In genomic region chr6:108116781-108117426, GRCh38 we compare ENCODE assay signal across 11 cellular contexts. TPM values are rescaled to one million over a fixed set of nuclear protein-coding genes. Genes with fewer than 3 reads are reported as not detected.
DNase-seq lines count a peak whose midpoint lies in the region; ATAC-seq and TF ChIP-seq lines count a peak whose summit lies in the region.
"Had no signal": no experiment of that assay in that cellular context is flagged by ENCODE, and none has a peak within 500 bp of the region (broad histone marks: within the 10 kb centered on the region; RNA-seq: fewer than 3 reads in every experiment).

No MANE protein-coding gene starts in this region.

- no CpG with 5 or more reads among the region's 43 CpGs for WGBS in trophoblast cell (ENCODE audit: extremely low coverage, insufficient coverage, insufficient read length)
- WGBS in sigmoid colon, 2 donors: 9% methylated on average over 43 of the region's 43 CpGs

- H3K4me3 Mint-ChIP-seq in CD8-positive, alpha-beta memory T cell: peak overlapping the region; percentile 82 to 92 (median 90)

- H3K79me2 ChIP-seq in OCI-LY1 (ENCODE audit: insufficient read depth, low read length) (no peaks in the 10 kb centered on the region), trophoblast cell (ENCODE audit: control insufficient read depth, insufficient read depth, low read length, poor library complexity) (no peaks in the 10 kb centered on the region)

- peak overlapping the region in 4 of 8 donors; percentile 2 to 63 (median 12) for H3K27ac Mint-ChIP-seq in CD8-positive, alpha-beta memory T cell

- peaks cover 0 to 3% (median 2%) of the 10 kb centered on the region in 3 donors for H3K36me3 Mint-ChIP-seq in CD8-positive, alpha-beta memory T cell

- H3K27ac ChIP-seq in CD8-positive, alpha-beta memory T cell (ENCODE audit: low read depth, low read length): no peak overlapping the region
- no peak overlapping the region for H3K27ac ChIP-seq in OCI-LY1 (ENCODE audit: low read depth, low read length, poor library complexity, severe bottlenecking)
- H3K27ac ChIP-seq in effector memory CD4-positive, alpha-beta T cell (ENCODE audit: insufficient read depth, low read length, poor library complexity, severe bottlenecking): no peak overlapping the region
- H3K27ac ChIP-seq in trophoblast cell (ENCODE audit: low read depth, low read length): no peak overlapping the region
- no peak overlapping the region for H3K27ac ChIP-seq in sigmoid colon
- H3K27ac ChIP-seq: SK-N-MC had no signal

- H3K9ac ChIP-seq in OCI-LY1 (ENCODE audit: low read length) (no peak overlapping the region; the same call in 1 of the 2 replicates), trophoblast cell (ENCODE audit: low read length) (no peak overlapping the region)

- H3K4me2 ChIP-seq in OCI-LY1 (ENCODE audit: low read length): peak overlapping the region; percentile 78
- no peak overlapping the region for H3K4me2 ChIP-seq in trophoblast cell (ENCODE audit: low read length)

- peak overlapping the region; percentile 55 for H3K4me3 ChIP-seq in CD8-positive, alpha-beta memory T cell (ENCODE audit: low read length)
- peak overlapping the region; percentile 59 for H3K4me3 ChIP-seq in OCI-LY1 (ENCODE audit: low read depth, low read length, poor library complexity, severe bottlenecking)
- peak overlapping the region; percentile 81 for H3K4me3 ChIP-seq in effector memory CD4-positive, alpha-beta T cell (ENCODE audit: insufficient read depth, low read depth, low read length, poor library complexity, severe bottlenecking)
- no peak overlapping the region for H3K4me3 ChIP-seq in trophoblast cell (ENCODE audit: low read depth, low read length)
- peak overlapping the region in 2 of 4 donors; percentile 55 to 56 for H3K4me3 ChIP-seq in sigmoid colon
- H3K4me3 ChIP-seq: SK-N-MC had no signal

- no peak overlapping the region for H3K14ac ChIP-seq in trophoblast cell (ENCODE audit: low read length)

- no peak overlapping the region for H4K91ac ChIP-seq in trophoblast cell (ENCODE audit: low read depth, low read length)

- intact Hi-C loops in sigmoid colon (cut with DNase I): loop anchor here (2.0 to 10.0 kb wide), 2 partner anchors 42 to 378 kb away; partner anchors contain the start of gene OSTM1

- H2AFZ ChIP-seq in OCI-LY1 (ENCODE audit: low read length) (no peak overlapping the region), trophoblast cell (ENCODE audit: insufficient read depth, low read length, poor library complexity) (no peak overlapping the region)

- no peaks in the 10 kb centered on the region for H3K9me2 ChIP-seq in OCI-LY1 (ENCODE audit: low read depth, low read length)

- no peak overlapping the region for H2BK12ac ChIP-seq in trophoblast cell (ENCODE audit: low read length)

- no peak for TF ChIP-seq POLR2A in sigmoid colon (IDR thresholded peaks at IDR 0.05)

- H3K27me3 Mint-ChIP-seq in CD8-positive, alpha-beta memory T cell: peaks cover 87 to 92% of the 10 kb centered on the region in 2 donors

- no peak for TF ChIP-seq CTCF in OCI-LY1 (IDR thresholded peaks at IDR 0.05; ENCODE audit: low read length)
- TF ChIP-seq CTCF in sigmoid colon (IDR thresholded peaks at IDR 0.05): no peak

- peaks cover 44% of the 10 kb centered on the region for H3K4me1 ChIP-seq in CD8-positive, alpha-beta memory T cell (ENCODE audit: insufficient read depth, low read length)
- H3K4me1 ChIP-seq in OCI-LY1 (ENCODE audit: insufficient read depth, low read length, severe bottlenecking): peaks cover 23% of the 10 kb centered on the region
- H3K4me1 ChIP-seq in effector memory CD4-positive, alpha-beta T cell (ENCODE audit: control insufficient read depth, insufficient read depth, low read length, poor library complexity, severe bottlenecking): peaks cover 41% of the 10 kb centered on the region
- peaks cover 20% of the 10 kb centered on the region in 2 experiments for H3K4me1 ChIP-seq in trophoblast cell (ENCODE audit: control insufficient read depth in 1 of 2, insufficient read depth in 2 of 2, low read length in 2 of 2)
- peaks cover 0 to 58% (median 49%) of the 10 kb centered on the region in 4 donors for H3K4me1 ChIP-seq in sigmoid colon

- H3K9me3 Mint-ChIP-seq in CD8-positive, alpha-beta memory T cell: peaks cover 0 to under 1% (median 0%) of the 10 kb centered on the region in 5 donors

- no peak overlapping the region for H3K18ac ChIP-seq in trophoblast cell (ENCODE audit: low read length)

- no peak overlapping the region for H4K12ac ChIP-seq in trophoblast cell (ENCODE audit: low read depth, low read length)

- no peaks in the 10 kb centered on the region for H3F3A ChIP-seq in OCI-LY1 (ENCODE audit: insufficient read depth, low read length)

- no peak overlapping the region for H2BK120ac ChIP-seq in trophoblast cell (ENCODE audit: insufficient read depth, low read length, poor library complexity)

- H3K23ac ChIP-seq in trophoblast cell (ENCODE audit: low read length): peak overlapping the region; percentile 33

- no peak overlapping the region for H4K8ac ChIP-seq in trophoblast cell (ENCODE audit: low read depth, low read length)

- TF ChIP-seq EP300 in sigmoid colon (IDR thresholded peaks at IDR 0.05): no peak

- peaks cover 75% of the 10 kb centered on the region for H3K27me3 ChIP-seq in CD8-positive, alpha-beta memory T cell (ENCODE audit: insufficient read depth, low read length, poor library complexity, severe bottlenecking)
- H3K27me3 ChIP-seq in OCI-LY1 (ENCODE audit: insufficient read depth, low read length) (peaks cover 19% of the 10 kb centered on the region), trophoblast cell (ENCODE audit: insufficient read depth, low read length) (peaks cover 69% of the 10 kb centered on the region), sigmoid colon (peaks cover 52 to 96% (median 65%) of the 10 kb centered on the region in 3 donors)
- H3K27me3 ChIP-seq in effector memory CD4-positive, alpha-beta T cell (replicated peaks; ENCODE audit: control insufficient read depth, insufficient read depth, low read length, poor library complexity, severe bottlenecking): peaks cover 56% of the 10 kb centered on the region

- H3K9me3 ChIP-seq in CD8-positive, alpha-beta memory T cell (ENCODE audit: low read length): no peaks in the 10 kb centered on the region
- H3K9me3 ChIP-seq in OCI-LY1 (ENCODE audit: low read length) (no peaks in the 10 kb centered on the region), trophoblast cell (ENCODE audit: insufficient read depth, low read depth, low read length) (peaks cover 8% of the 10 kb centered on the region), sigmoid colon (no peaks in the 10 kb centered on the region)
- H3K9me3 ChIP-seq in effector memory CD4-positive, alpha-beta T cell (ENCODE audit: control insufficient read depth, low read length): no peaks in the 10 kb centered on the region

- H2BK5ac ChIP-seq in trophoblast cell (ENCODE audit: low read depth, low read length, poor library complexity): no peak overlapping the region

- no peaks in the 10 kb centered on the region for H3K79me1 ChIP-seq in trophoblast cell (ENCODE audit: low read length)

- H2AK5ac ChIP-seq in trophoblast cell (ENCODE audit: low read length): no peak overlapping the region

- H3K36me3 ChIP-seq in CD8-positive, alpha-beta memory T cell (ENCODE audit: insufficient read depth, low read length): no peaks in the 10 kb centered on the region
- no peaks in the 10 kb centered on the region for H3K36me3 ChIP-seq in OCI-LY1 (ENCODE audit: insufficient read depth, low read length)
- no peaks in the 10 kb centered on the region for H3K36me3 ChIP-seq in effector memory CD4-positive, alpha-beta T cell (ENCODE audit: control insufficient read depth, insufficient read depth, low read length)
- H3K36me3 ChIP-seq in trophoblast cell (ENCODE audit: control insufficient read depth in 1 of 2, insufficient read depth in 2 of 2, low read length in 2 of 2): no peaks in the 10 kb centered on the region
- no peaks in the 10 kb centered on the region for H3K36me3 ChIP-seq in sigmoid colon

- peaks cover 50 to 55% (median 52%) of the 10 kb centered on the region in 3 donors for H3K4me1 Mint-ChIP-seq in CD8-positive, alpha-beta memory T cell

- no peak for DNase-seq in CD8-positive, alpha-beta memory T cell
- no peak for DNase-seq in effector memory CD4-positive, alpha-beta T cell
- DNase-seq in trophoblast cell: no peak
- DNase-seq in GDM1 (lab: John Stamatoyannopoulos, UW): no peak
- no peak for DNase-seq in sigmoid colon
- DNase-seq: activated effector memory CD4-positive, alpha-beta T cell treated with anti-CD3 and anti-CD28 coated beads, Interleukin-2, amount 50 U/mL, for 16 hours; NCI-H2171 had no signal

- ATAC-seq in HG03378 (IDR thresholded peaks at IDR 0.05; ENCODE audit: unreplicated experiment): no peak
- no peak for ATAC-seq in GM19463 (IDR thresholded peaks at IDR 0.05; ENCODE audit: unreplicated experiment)

- H3K4ac ChIP-seq in trophoblast cell (ENCODE audit: low read depth, low read length): no peak overlapping the region

- POLR2A ChIA-PET in CD8-positive, alpha-beta memory T cell (lab: Charles Lee): interaction anchor here (0.5 kb wide), 1 partner anchor 18 kb away, joined by 14 read pairs; no protein-coding TSS in a partner anchor

- CTCF ChIA-PET in CD8-positive, alpha-beta memory T cell (lab: Charles Lee): no interaction called here

- H4K20me1 ChIP-seq in OCI-LY1 (ENCODE audit: insufficient read depth, low read length): no peaks in the 10 kb centered on the region

RNA-seq across cellular contexts. Expression of gene OSTM1, which starts 42.4 kb away (rescaled TPM):
- total RNA-seq in CD8-positive, alpha-beta memory T cell: 10 to 100 TPM; 26.2 to 26.4 TPM
- 47.8 TPM for polyA plus RNA-seq in CD8-positive, alpha-beta memory T cell
- 12.0 and 12.8 TPM in 2 replicates for polyA plus RNA-seq in trophoblast cell (2013)
- 100 to 1,000 TPM in 2 of 4 donors, 10 to 100 TPM in 2; 48.9 to 267 (median 106) TPM for total RNA-seq in sigmoid colon
- polyA plus RNA-seq in sigmoid colon: 10 to 100 TPM in 1 of 3 donors, 1 to 10 TPM in 2; 3.6 to 10.6 (median 9.5) TPM

RNA-seq across cellular contexts. Expression of gene NR2E1, which starts 48.9 kb away (rescaled TPM):
- not detected for total RNA-seq in CD8-positive, alpha-beta memory T cell
- not detected for polyA plus RNA-seq in CD8-positive, alpha-beta memory T cell
- polyA plus RNA-seq in trophoblast cell (2013): not detected in 2 replicates
- total RNA-seq in sigmoid colon: not detected
- polyA plus RNA-seq in sigmoid colon: not detected
